ENCODE assay signal across 17 cellular contexts in the genomic region with DNA sequence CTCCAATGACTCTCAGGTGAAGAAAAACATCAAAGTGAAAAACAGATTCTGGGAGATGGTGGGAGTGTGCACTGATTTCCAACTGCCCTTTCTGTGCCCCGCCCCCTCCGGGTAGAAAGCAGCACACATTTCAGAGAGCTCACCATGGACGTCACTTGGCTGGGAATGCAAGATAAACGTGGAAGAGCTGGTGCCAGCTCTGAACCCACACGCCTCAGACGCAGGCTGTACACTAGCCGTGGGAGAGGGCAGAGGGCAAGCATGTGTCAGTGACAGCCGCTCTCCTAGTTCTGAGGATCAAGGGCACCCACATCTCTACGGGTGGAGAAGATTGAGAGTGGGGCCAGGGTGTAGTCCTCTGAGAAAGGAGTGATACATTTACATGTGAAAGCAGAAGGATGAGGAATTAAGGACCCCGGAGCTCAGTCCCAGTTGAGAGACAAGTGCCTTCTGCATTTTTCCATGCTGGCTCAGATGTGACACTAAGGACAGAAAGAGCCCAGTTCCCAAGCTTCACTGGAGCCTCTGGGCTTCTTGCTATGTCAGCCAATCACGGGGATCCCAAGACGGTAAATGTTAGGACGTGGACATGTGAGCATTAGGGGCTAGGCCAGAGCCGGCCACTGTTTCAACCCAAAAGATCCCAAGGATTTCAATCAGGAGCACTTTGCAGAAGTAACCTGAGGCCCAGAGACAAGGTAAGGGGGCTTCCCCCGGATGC.
A peak's percentile ranks its signal among the peaks of the same experiment; 100 is the strongest.
DNase-seq lines count a peak whose midpoint lies in the region; ATAC-seq, FAIRE-seq and TF ChIP-seq lines count a peak whose summit lies in the region.
"Had no signal": no experiment of that assay in that cellular context is flagged by ENCODE, and none has a peak within 500 bp of the region (broad histone marks: within the 10 kb centered on the region; RNA-seq: fewer than 3 reads in every experiment).

No MANE protein-coding gene starts in this region.

- 68% methylated on average over 15 of the region's 15 CpGs for WGBS in esophagus muscularis mucosa
- WGBS in pancreas, 2 donors, result 25 to 28% methylated on average over 15 of the region's 15 CpGs
- WGBS in transverse colon (ENCODE audit: low coverage in 1 of 2), 2 donors, result 69 to 76% methylated on average over 7 to 15 of the region's 15 CpGs

- FAIRE-seq in pancreas (lab: Jason Lieb, UNC), result no peak
- no peak for FAIRE-seq in D721Med (lab: Jason Lieb, UNC)

- DNase-seq in esophagus muscularis mucosa (ENCODE audit: extremely low spot score) (no peak), left colon (no peak), pancreas (peak; percentile 72 to 88 (median 85)), transverse colon (no peak), NCI-H1092 (lab: John Stamatoyannopoulos, UW) (no peak), colonic mucosa (no peak), D721Med (ENCODE audit: insufficient read length, low spot score) (no peak)
- DNase-seq: activated CD4-positive, alpha-beta T cell treated with anti-CD3 and anti-CD28 coated beads for 48 hours; activated T-cell treated with anti-CD3 and anti-CD28 coated beads, Interleukin-2, amount 50 U/mL, for 1 hour; dorsolateral prefrontal cortex; foreskin keratinocyte; NCI-H2081; NCI-H748 treated with DMSO at 0.1 percent for 48 hours had no signal

- intact Hi-C loops in esophagus muscularis mucosa (cut with DNase I) (no loop called here), left colon (cut with DNase I, micrococcal nuclease) (no loop called here), pancreas (cut with DNase I) (no loop called here), transverse colon (cut with DNase I; ENCODE audit: low total_unique reads) (no loop called here), colonic mucosa (cut with DNase I) (no loop called here)

- TF ChIP-seq CTCF in esophagus muscularis mucosa (IDR thresholded peaks at IDR 0.05) (no peak), pancreas (IDR thresholded peaks at IDR 0.05) (no peak), transverse colon (IDR thresholded peaks at IDR 0.05) (no peak), colonic mucosa (IDR thresholded peaks at IDR 0.05) (no peak), D721Med (IDR thresholded peaks at IDR 0.05; ENCODE audit: insufficient read depth, missing control alignments) (no peak)

- in situ Hi-C loops in transverse colon (cut with MboI; ENCODE audit: low pct_ligation_motif_present in 1 of 4, low pct_unique_long_range_greater_than_20kb in 1 of 4, low sequenced_read_pairs in 3 of 4), result no loop called here

- no peak for TF ChIP-seq EP300 in esophagus muscularis mucosa (IDR thresholded peaks at IDR 0.05)
- TF ChIP-seq EP300 in transverse colon (IDR thresholded peaks at IDR 0.05; ENCODE audit: low read depth), result no peak

- no peaks in the 10 kb centered on the region for H3K9me3 ChIP-seq in esophagus muscularis mucosa
- no peaks in the 10 kb centered on the region for H3K9me3 ChIP-seq in pancreas
- no peaks in the 10 kb centered on the region for H3K9me3 ChIP-seq in transverse colon
- no peaks in the 10 kb centered on the region for H3K9me3 ChIP-seq in colonic mucosa
- H3K9me3 ChIP-seq: BE2C had no signal

- ATAC-seq in left colon (peak; percentile 34), pancreas (peak; percentile 88 to 93 (median 91)), HG03469 (IDR thresholded peaks at IDR 0.05; ENCODE audit: unreplicated experiment) (no peak)
- ATAC-seq: foreskin keratinocyte; natural killer cell treated with Interleukin-12 subunit alpha and Interleukin-12 subunit beta and Interleukin-15 and Interleukin-18, amount 100 ng/mL, for 72 hours had no signal

- TF ChIP-seq POLR2A in esophagus muscularis mucosa (IDR thresholded peaks at IDR 0.05; ENCODE audit: low read depth) (no peak), transverse colon (IDR thresholded peaks at IDR 0.05) (no peak)

- peaks cover 16 to 33% (median 23%) of the 10 kb centered on the region in 4 donors for H3K4me1 ChIP-seq in esophagus muscularis mucosa
- peaks cover 30 to 43% (median 36%) of the 10 kb centered on the region in 3 donors for H3K4me1 ChIP-seq in pancreas
- peaks cover 5 to 14% (median 12%) of the 10 kb centered on the region in 4 donors for H3K4me1 ChIP-seq in transverse colon
- H3K4me1 ChIP-seq in colonic mucosa, result no peaks in the 10 kb centered on the region
- H3K4me1 ChIP-seq: foreskin keratinocyte had no signal

- peaks cover 9 to 30% (median 18%) of the 10 kb centered on the region in 4 donors for H3K36me3 ChIP-seq in esophagus muscularis mucosa
- peaks cover 0 to 8% (median 7%) of the 10 kb centered on the region in 3 donors for H3K36me3 ChIP-seq in pancreas
- peaks cover 0 to 10% (median 3%) of the 10 kb centered on the region in 4 donors for H3K36me3 ChIP-seq in transverse colon
- no peaks in the 10 kb centered on the region for H3K36me3 ChIP-seq in colonic mucosa

- H3K27me3 ChIP-seq in esophagus muscularis mucosa, result no peaks in the 10 kb centered on the region
- H3K27me3 ChIP-seq in pancreas, result no peaks in the 10 kb centered on the region
- no peaks in the 10 kb centered on the region for H3K27me3 ChIP-seq in transverse colon
- no peaks in the 10 kb centered on the region for H3K27me3 ChIP-seq in colonic mucosa
- H3K27me3 ChIP-seq: BE2C, dorsolateral prefrontal cortex, foreskin keratinocyte had no signal

- no peak overlapping the region for H3K9ac ChIP-seq in colonic mucosa (ENCODE audit: low read depth in 2 of 2, low read length in 2 of 2)

- H3K27ac ChIP-seq in esophagus muscularis mucosa (replicated peaks in 1 of 4) (peak overlapping the region; percentile 8 to 47 (median 34)), pancreas (peak overlapping the region; percentile 35 to 69 (median 54)), transverse colon (peak overlapping the region; percentile 31 to 55 (median 42)), colonic mucosa (no peak overlapping the region)
- H3K27ac ChIP-seq: foreskin keratinocyte, RWPE1 had no signal

- H3K4me3 ChIP-seq in esophagus muscularis mucosa (no peak overlapping the region), pancreas (no peak overlapping the region), transverse colon (no peak overlapping the region), colonic mucosa (no peak overlapping the region)
- H3K4me3 ChIP-seq: dorsolateral prefrontal cortex had no signal

Comparison
In these comparisons a context has a peak if more than half of its experiments do, and no peak if none do; other contexts are left out.
1. DNase-seq: peak in pancreas (6 of 6); none in esophagus muscularis mucosa (single experiment), left colon (0 of 2), transverse colon (single experiment), NCI-H1092 (single experiment), colonic mucosa (single experiment) and D721Med (single experiment).